Comparison of ENCODE assay signal across 1 cellular context in genomic region chr12:123457980-123458779, GRCh38.
TF ChIP-seq lines count a peak whose summit lies in the region.

A gene with protein sequence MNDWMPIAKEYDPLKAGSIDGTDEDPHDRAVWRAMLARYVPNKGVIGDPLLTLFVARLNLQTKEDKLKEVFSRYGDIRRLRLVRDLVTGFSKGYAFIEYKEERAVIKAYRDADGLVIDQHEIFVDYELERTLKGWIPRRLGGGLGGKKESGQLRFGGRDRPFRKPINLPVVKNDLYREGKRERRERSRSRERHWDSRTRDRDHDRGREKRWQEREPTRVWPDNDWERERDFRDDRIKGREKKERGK (plus strand): TSS chr12:123458139. CDS start chr12:123465541, 7,402 bp downstream.

TF ChIP-seq in HepG2, 621 proteins besides CTCF, POLR2A, EP300 and RAD21 (continued from another document and continues in another):
- TF ChIP-seq, protein P1, sequence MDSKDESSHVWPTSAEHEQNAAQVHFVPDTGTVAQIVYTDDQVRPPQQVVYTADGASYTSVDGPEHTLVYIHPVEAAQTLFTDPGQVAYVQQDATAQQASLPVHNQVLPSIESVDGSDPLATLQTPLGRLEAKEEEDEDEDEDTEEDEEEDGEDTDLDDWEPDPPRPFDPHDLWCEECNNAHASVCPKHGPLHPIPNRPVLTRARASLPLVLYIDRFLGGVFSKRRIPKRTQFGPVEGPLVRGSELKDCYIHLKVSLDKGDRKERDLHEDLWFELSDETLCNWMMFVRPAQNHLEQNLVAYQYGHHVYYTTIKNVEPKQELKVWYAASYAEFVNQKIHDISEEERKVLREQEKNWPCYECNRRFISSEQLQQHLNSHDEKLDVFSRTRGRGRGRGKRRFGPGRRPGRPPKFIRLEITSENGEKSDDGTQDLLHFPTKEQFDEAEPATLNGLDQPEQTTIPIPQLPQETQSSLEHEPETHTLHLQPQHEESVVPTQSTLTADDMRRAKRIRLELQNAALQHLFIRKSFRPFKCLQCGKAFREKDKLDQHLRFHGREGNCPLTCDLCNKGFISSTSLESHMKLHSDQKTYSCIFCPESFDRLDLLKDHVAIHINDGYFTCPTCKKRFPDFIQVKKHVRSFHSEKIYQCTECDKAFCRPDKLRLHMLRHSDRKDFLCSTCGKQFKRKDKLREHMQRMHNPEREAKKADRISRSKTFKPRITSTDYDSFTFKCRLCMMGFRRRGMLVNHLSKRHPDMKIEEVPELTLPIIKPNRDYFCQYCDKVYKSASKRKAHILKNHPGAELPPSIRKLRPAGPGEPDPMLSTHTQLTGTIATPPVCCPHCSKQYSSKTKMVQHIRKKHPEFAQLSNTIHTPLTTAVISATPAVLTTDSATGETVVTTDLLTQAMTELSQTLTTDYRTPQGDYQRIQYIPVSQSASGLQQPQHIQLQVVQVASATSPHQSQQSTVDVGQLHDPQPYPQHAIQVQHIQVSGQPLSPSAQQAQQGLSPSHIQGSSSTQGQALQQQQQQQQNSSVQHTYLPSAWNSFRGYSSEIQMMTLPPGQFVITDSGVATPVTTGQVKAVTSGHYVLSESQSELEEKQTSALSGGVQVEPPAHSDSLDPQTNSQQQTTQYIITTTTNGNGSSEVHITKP (CRISPR knock-in tag; IDR thresholded peaks at IDR 0.05; ENCODE audit: low read depth), result peak; percentile 67; the same call in 1 of the 2 replicates
- TF ChIP-seq CBFB (CRISPR knock-in tag; IDR thresholded peaks at IDR 0.05) (peak; percentile 60), ZNF350 (CRISPR knock-in tag; IDR thresholded peaks at IDR 0.05; ENCODE audit: borderline replicate concordance, low read depth) (peak; percentile 77), KDM5A (IDR thresholded peaks at IDR 0.05; ENCODE audit: borderline replicate concordance, low read length) (peak; percentile 87; the same call in 1 of the 2 replicates), FOXJ3 (CRISPR knock-in tag; IDR thresholded peaks at IDR 0.05; ENCODE audit: borderline replicate concordance) (0 out of 2 replicates have a peak, but pooled peaks have one; percentile 54), ZBTB44 (CRISPR knock-in tag; IDR thresholded peaks at IDR 0.05) (no peak), HOMEZ (CRISPR knock-in tag; IDR thresholded peaks at IDR 0.05; ENCODE audit: low read depth) (0 out of 2 replicates have a peak, but pooled peaks have one; percentile 22), ETV5 (CRISPR knock-in tag; IDR thresholded peaks at IDR 0.05; ENCODE audit: borderline replicate concordance) (peak; percentile 76), HMG20B (CRISPR knock-in tag; conservative IDR thresholded peaks at IDR 0.05) (peak; percentile 56; the same call in 1 of the 2 replicates), ZNF549 (CRISPR knock-in tag; IDR thresholded peaks at IDR 0.05) (no peak), ZNF746 (CRISPR knock-in tag; IDR thresholded peaks at IDR 0.05) (peak; percentile 81), HDAC1 (CRISPR knock-in tag; IDR thresholded peaks at IDR 0.05) (peak; percentile 72; the same call in 1 of the 2 replicates), HDAC6 (IDR thresholded peaks at IDR 0.05; ENCODE audit: low read depth, low read length) (no peak), GATAD2A (CRISPR knock-in tag; IDR thresholded peaks at IDR 0.05) (peak; percentile 74; the same call in 1 of the 2 replicates), ZSCAN25 (CRISPR knock-in tag; IDR thresholded peaks at IDR 0.05) (peak; percentile 99), NR2C2 (CRISPR knock-in tag; IDR thresholded peaks at IDR 0.05; ENCODE audit: borderline replicate concordance) (peak; percentile 62; the same call in 1 of the 2 replicates), GABPB1 (CRISPR knock-in tag; IDR thresholded peaks at IDR 0.05) (peak; percentile 91), PATZ1 (CRISPR knock-in tag; IDR thresholded peaks at IDR 0.05) (peak; percentile 57), ZNF788 (CRISPR knock-in tag; IDR thresholded peaks at IDR 0.05; ENCODE audit: borderline replicate concordance) (peak; percentile 91; the same call in 1 of the 2 replicates), ZNF567 (CRISPR knock-in tag; IDR thresholded peaks at IDR 0.05; ENCODE audit: borderline replicate concordance) (0 out of 2 replicates have a peak, but pooled peaks have one; percentile 53), ISL2 (CRISPR knock-in tag; IDR thresholded peaks at IDR 0.05) (peak; percentile 55; the same call in 1 of the 2 replicates), IKZF4 (CRISPR knock-in tag; IDR thresholded peaks at IDR 0.05; ENCODE audit: borderline replicate concordance, low read depth, not compliant biosample characterization) (peak; percentile 62), ZNF501 (CRISPR knock-in tag; IDR thresholded peaks at IDR 0.05) (peak; percentile 85), MEF2D (CRISPR knock-in tag; IDR thresholded peaks at IDR 0.05) (no peak), FOXK1 (CRISPR knock-in tag; IDR thresholded peaks at IDR 0.05; ENCODE audit: borderline replicate concordance, low read depth) (peak; percentile 57; the same call in 1 of the 2 replicates), ARNT2 (CRISPR knock-in tag; IDR thresholded peaks at IDR 0.05; ENCODE audit: low read depth) (peak; percentile 73; the same call in 1 of the 2 replicates), PRMT3 (CRISPR knock-in tag; IDR thresholded peaks at IDR 0.05; ENCODE audit: borderline replicate concordance, low read depth) (no peak), KLF13 (CRISPR knock-in tag; IDR thresholded peaks at IDR 0.05) (0 out of 2 replicates have a peak, but pooled peaks have one; percentile 51), HOXD1 (CRISPR knock-in tag; IDR thresholded peaks at IDR 0.05) (peak; percentile 41; the same call in 1 of the 2 replicates), KDM1A (CRISPR knock-in tag; IDR thresholded peaks at IDR 0.05) (peak; percentile 24; the same call in 1 of the 2 replicates), ZNF773 (CRISPR knock-in tag; IDR thresholded peaks at IDR 0.05; ENCODE audit: borderline replicate concordance) (0 out of 2 replicates have a peak, but pooled peaks have one; percentile 32), ZNF503 (CRISPR knock-in tag; IDR thresholded peaks at IDR 0.05) (peak; percentile 50; the same call in 1 of the 2 replicates), AKAP8 (CRISPR knock-in tag; IDR thresholded peaks at IDR 0.05) (peak; percentile 59; the same call in 1 of the 2 replicates), SPEN (CRISPR knock-in tag; IDR thresholded peaks at IDR 0.05; ENCODE audit: low read depth) (peak; percentile 80), ZNF12 (CRISPR knock-in tag; IDR thresholded peaks at IDR 0.05) (no peak), U2AF1 (optimal IDR thresholded peaks at IDR 0.05; ENCODE audit: low read depth, low read length) (peak; percentile 64), SIX1 (CRISPR knock-in tag; IDR thresholded peaks at IDR 0.05; ENCODE audit: borderline replicate concordance) (no peak), ZNF619 (CRISPR knock-in tag; IDR thresholded peaks at IDR 0.05) (peak; percentile 59; the same call in 1 of the 2 replicates), ZNF615 (CRISPR knock-in tag; IDR thresholded peaks at IDR 0.05; ENCODE audit: borderline replicate concordance) (no peak; the same call in 1 of the 2 replicates), U2AF2 (IDR thresholded peaks at IDR 0.05; ENCODE audit: low read depth, low read length) (0 out of 2 replicates have a peak, but pooled peaks have one; percentile 63), SYNCRIP (IDR thresholded peaks at IDR 0.05; ENCODE audit: insufficient read depth, low read depth, low read length) (no peak), ZFAT (CRISPR knock-in tag; conservative IDR thresholded peaks at IDR 0.05) (peak; percentile 100), RARG (CRISPR knock-in tag; IDR thresholded peaks at IDR 0.05; ENCODE audit: low read depth) (no peak), ZNF460 (CRISPR knock-in tag; IDR thresholded peaks at IDR 0.05; ENCODE audit: borderline replicate concordance) (peak; percentile 68; the same call in 1 of the 2 replicates), ZBTB33 (CRISPR knock-in tag; IDR thresholded peaks at IDR 0.05) (peak; percentile 74), BRD4 (CRISPR knock-in tag; IDR thresholded peaks at IDR 0.05) (peak; percentile 97), ELF1 (CRISPR knock-in tag; IDR thresholded peaks at IDR 0.05) (peak; percentile 71), HOXA7 (CRISPR knock-in tag; IDR thresholded peaks at IDR 0.05) (no peak), KLF12 (CRISPR knock-in tag; IDR thresholded peaks at IDR 0.05; ENCODE audit: borderline replicate concordance) (peak; percentile 62; the same call in 1 of the 2 replicates), GATA4 (IDR thresholded peaks at IDR 0.05; ENCODE audit: borderline replicate concordance, low read depth) (peak; percentile 43; the same call in 1 of the 2 replicates), HOXA3 (CRISPR knock-in tag; IDR thresholded peaks at IDR 0.05) (peak; percentile 90)
- TF ChIP-seq, protein P2, sequence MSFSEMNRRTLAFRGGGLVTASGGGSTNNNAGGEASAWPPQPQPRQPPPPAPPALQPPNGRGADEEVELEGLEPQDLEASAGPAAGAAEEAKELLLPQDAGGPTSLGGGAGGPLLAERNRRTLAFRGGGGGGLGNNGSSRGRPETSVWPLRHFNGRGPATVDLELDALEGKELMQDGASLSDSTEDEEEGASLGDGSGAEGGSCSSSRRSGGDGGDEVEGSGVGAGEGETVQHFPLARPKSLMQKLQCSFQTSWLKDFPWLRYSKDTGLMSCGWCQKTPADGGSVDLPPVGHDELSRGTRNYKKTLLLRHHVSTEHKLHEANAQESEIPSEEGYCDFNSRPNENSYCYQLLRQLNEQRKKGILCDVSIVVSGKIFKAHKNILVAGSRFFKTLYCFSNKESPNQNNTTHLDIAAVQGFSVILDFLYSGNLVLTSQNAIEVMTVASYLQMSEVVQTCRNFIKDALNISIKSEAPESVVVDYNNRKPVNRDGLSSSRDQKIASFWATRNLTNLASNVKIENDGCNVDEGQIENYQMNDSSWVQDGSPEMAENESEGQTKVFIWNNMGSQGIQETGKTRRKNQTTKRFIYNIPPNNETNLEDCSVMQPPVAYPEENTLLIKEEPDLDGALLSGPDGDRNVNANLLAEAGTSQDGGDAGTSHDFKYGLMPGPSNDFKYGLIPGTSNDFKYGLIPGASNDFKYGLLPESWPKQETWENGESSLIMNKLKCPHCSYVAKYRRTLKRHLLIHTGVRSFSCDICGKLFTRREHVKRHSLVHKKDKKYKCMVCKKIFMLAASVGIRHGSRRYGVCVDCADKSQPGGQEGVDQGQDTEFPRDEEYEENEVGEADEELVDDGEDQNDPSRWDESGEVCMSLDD (CRISPR knock-in tag; IDR thresholded peaks at IDR 0.05; ENCODE audit: borderline replicate concordance), result no peak
